Comparison of ENCODE assay signal across 1 cellular context in genomic region chr2:105336786-105337121, GRCh38.
TF ChIP-seq lines count a peak whose summit lies in the region.

No MANE protein-coding gene starts in this region.

TF ChIP-seq in IMR-90, 13 proteins besides CTCF, POLR2A, EP300 and RAD21 (continued from another document):
- no peak for TF ChIP-seq SMC3 (IDR thresholded peaks at IDR 0.05; ENCODE audit: low read depth, low read length)
- no peak for TF ChIP-seq MAZ (IDR thresholded peaks at IDR 0.05; ENCODE audit: borderline replicate concordance, low read depth, low read length)
- TF ChIP-seq MXI1 (IDR thresholded peaks at IDR 0.05; ENCODE audit: borderline replicate concordance, low read depth, low read length) = no peak
- no peak for TF ChIP-seq FOS (IDR thresholded peaks at IDR 0.05; ENCODE audit: low read depth, low read length)
- no peak for TF ChIP-seq USF2 (IDR thresholded peaks at IDR 0.05; ENCODE audit: low read depth, low read length)
- TF ChIP-seq NFE2L2 (IDR thresholded peaks at IDR 0.05; ENCODE audit: low read depth, low read length) = no peak
